10 cellular contexts compared by ENCODE assay signal in genomic region chr17:6712058-6712853, GRCh38. TPM values are rescaled to one million over a fixed set of nuclear protein-coding genes. Genes with fewer than 3 reads are reported as not detected.
DNase-seq lines count a peak whose midpoint lies in the region; ATAC-seq and TF ChIP-seq lines count a peak whose summit lies in the region.
"Had no signal": no experiment of that assay in that cellular context is flagged by ENCODE, and none has a peak within 500 bp of the region (broad histone marks: within the 10 kb centered on the region; RNA-seq: fewer than 3 reads in every experiment).

No MANE protein-coding gene starts in this region.

- no peak for DNase-seq in CD14-positive monocyte (ENCODE audit: low spot score)
- peak; percentile 61 for DNase-seq in NB4 (ENCODE audit: low read depth)
- DNase-seq in choroid plexus epithelial cell (ENCODE audit: low read depth), result peak; percentile 25
- peak; percentile 70 for DNase-seq in midbrain (lab: John Stamatoyannopoulos, UW)
- no peak for DNase-seq in effector CD4-positive, alpha-beta T cell
- DNase-seq in activated T-helper 1 cell treated with anti-CD3 and anti-CD28 coated beads, Interleukin-12 subunit alpha, Interleukin-12 subunit beta, Interleukin-2, Interleukin-4 antibody, amounts not matched to agents 30 ng/mL and 10 ng/mL and 1 ng/mL, durations not matched to agents 14 hours and 24 hours and 36 hours (ENCODE audit: low spot score), result no peak
- no peak for DNase-seq in tibial artery
- DNase-seq: NCI-H1092 had no signal

- peak overlapping the region; percentile 31 to 93 for H3K4me3 Mint-ChIP-seq in CD14-positive monocyte
- no peak overlapping the region for H3K4me3 Mint-ChIP-seq in activated T-helper 1 cell treated with anti-CD3 and anti-CD28 coated beads, Interleukin-12 subunit alpha, Interleukin-12 subunit beta, Interleukin-2, Interleukin-4 antibody, amounts not matched to agents 30 ng/mL and 10 ng/mL and 1 ng/mL, durations not matched to agents 14 hours and 24 hours and 36 hours

- peaks cover 0 to 56% of the 10 kb centered on the region in 2 donors for H3K27me3 ChIP-seq in tibial artery

- H3K36me3 Mint-ChIP-seq in CD14-positive monocyte, result peaks cover 0 to 8% of the 10 kb centered on the region in 2 donors
- peaks cover 3% of the 10 kb centered on the region for H3K36me3 Mint-ChIP-seq in activated T-helper 1 cell treated with anti-CD3 and anti-CD28 coated beads, Interleukin-12 subunit alpha, Interleukin-12 subunit beta, Interleukin-2, Interleukin-4 antibody, amounts not matched to agents 30 ng/mL and 10 ng/mL and 1 ng/mL, durations not matched to agents 14 hours and 24 hours and 36 hours (ENCODE audit: low read depth)

- peaks cover 0 to 22% (median 10%) of the 10 kb centered on the region in 4 donors for H3K4me1 ChIP-seq in tibial artery

- no peak overlapping the region for H3K27ac ChIP-seq in tibial artery

- peaks cover 0 to 13% (median 0%) of the 10 kb centered on the region in 3 donors for H3K9me3 ChIP-seq in tibial artery

- peaks cover 34% of the 10 kb centered on the region for H3K4me1 Mint-ChIP-seq in CD14-positive monocyte
- H3K4me1 Mint-ChIP-seq in activated T-helper 1 cell treated with anti-CD3 and anti-CD28 coated beads, Interleukin-12 subunit alpha, Interleukin-12 subunit beta, Interleukin-2, Interleukin-4 antibody, amounts not matched to agents 30 ng/mL and 10 ng/mL and 1 ng/mL, durations not matched to agents 14 hours and 24 hours and 36 hours (ENCODE audit: low read depth), result no peaks in the 10 kb centered on the region

- no peak for ATAC-seq in HG03439 (IDR thresholded peaks at IDR 0.05; ENCODE audit: unreplicated experiment)

- peaks cover 38 to 49% (median 45%) of the 10 kb centered on the region in 3 donors for H3K27me3 Mint-ChIP-seq in CD14-positive monocyte (ENCODE audit: low read depth in 3 of 3)
- H3K27me3 Mint-ChIP-seq in activated T-helper 1 cell treated with anti-CD3 and anti-CD28 coated beads, Interleukin-12 subunit alpha, Interleukin-12 subunit beta, Interleukin-2, Interleukin-4 antibody, amounts not matched to agents 30 ng/mL and 10 ng/mL and 1 ng/mL, durations not matched to agents 14 hours and 24 hours and 36 hours (ENCODE audit: insufficient read depth), result peaks cover 54% of the 10 kb centered on the region

- H3K4me3 ChIP-seq in NB4 (ENCODE audit: low read depth, low read length) (no peak overlapping the region), choroid plexus epithelial cell (ENCODE audit: low read depth, low read length) (no peak overlapping the region), tibial artery (no peak overlapping the region)

- no peaks in the 10 kb centered on the region for H3K36me3 ChIP-seq in tibial artery

- no peak for TF ChIP-seq POLR2A in NB4 (IDR thresholded peaks at IDR 0.05; ENCODE audit: extremely low read depth, insufficient read length)

- H3K9me3 Mint-ChIP-seq in CD14-positive monocyte, result peaks cover 0 to 23% (median 17%) of the 10 kb centered on the region in 7 donors
- no peaks in the 10 kb centered on the region for H3K9me3 Mint-ChIP-seq in activated T-helper 1 cell treated with anti-CD3 and anti-CD28 coated beads, Interleukin-12 subunit alpha, Interleukin-12 subunit beta, Interleukin-2, Interleukin-4 antibody, amounts not matched to agents 30 ng/mL and 10 ng/mL and 1 ng/mL, durations not matched to agents 14 hours and 24 hours and 36 hours

- intact Hi-C loops in CD14-positive monocyte (cut with micrococcal nuclease) (no loop called here), tibial artery (cut with DNase I; ENCODE audit: low total_unique reads) (no loop called here)
- intact Hi-C loops in activated T-helper 1 cell treated with anti-CD3 and anti-CD28 coated beads, Interleukin-12 subunit alpha, Interleukin-12 subunit beta, Interleukin-2, Interleukin-4 antibody, amounts not matched to agents 30 ng/mL and 10 ng/mL and 1 ng/mL, durations not matched to agents 14 hours and 24 hours and 36 hours (cut with micrococcal nuclease), result no loop called here

- peak overlapping the region in 5 of 7 donors; percentile 10 to 68 (median 46) for H3K27ac Mint-ChIP-seq in CD14-positive monocyte
- H3K27ac Mint-ChIP-seq in activated T-helper 1 cell treated with anti-CD3 and anti-CD28 coated beads, Interleukin-12 subunit alpha, Interleukin-12 subunit beta, Interleukin-2, Interleukin-4 antibody, amounts not matched to agents 30 ng/mL and 10 ng/mL and 1 ng/mL, durations not matched to agents 14 hours and 24 hours and 36 hours, result no peak overlapping the region

- TF ChIP-seq CTCF in CD14-positive monocyte (IDR thresholded peaks at IDR 0.05) (no peak), NB4 (IDR thresholded peaks at IDR 0.05; ENCODE audit: low read depth, low read length) (no peak), choroid plexus epithelial cell (conservative IDR thresholded peaks at IDR 0.05; ENCODE audit: low read depth, low read length) (no peak), tibial artery (IDR thresholded peaks at IDR 0.05) (no peak)

RNA-seq across cellular contexts. Expression of gene SLC13A5, which starts 0.9 kb away (rescaled TPM):
- not detected for polyA plus RNA-seq in CD14-positive monocyte
- total RNA-seq in activated T-helper 1 cell treated with anti-CD3 and anti-CD28 coated beads, Interleukin-12 subunit alpha, Interleukin-12 subunit beta, Interleukin-2, Interleukin-4 antibody, amounts not matched to agents 30 ng/mL and 10 ng/mL and 1 ng/mL, durations not matched to agents 14 hours and 24 hours and 36 hours, result not detected in 2 replicates
- total RNA-seq: mononuclear cell had no signal

RNA-seq across cellular contexts. Expression of gene XAF1, which starts 43.6 kb away (rescaled TPM):
- polyA plus RNA-seq in CD14-positive monocyte, result 10 to 100 TPM; 28.4 to 45.9 TPM
- total RNA-seq in activated T-helper 1 cell treated with anti-CD3 and anti-CD28 coated beads, Interleukin-12 subunit alpha, Interleukin-12 subunit beta, Interleukin-2, Interleukin-4 antibody, amounts not matched to agents 30 ng/mL and 10 ng/mL and 1 ng/mL, durations not matched to agents 14 hours and 24 hours and 36 hours, result 41.7 and 45.7 TPM in 2 replicates

Comparison
In these comparisons a context has a peak if more than half of its experiments do, and no peak if none do; other contexts are left out.
1. DNase-seq: peak in NB4 (single experiment), choroid plexus epithelial cell (single experiment) and midbrain (single experiment); none in CD14-positive monocyte (single experiment), effector CD4-positive, alpha-beta T cell (single experiment), activated T-helper 1 cell treated with anti-CD3 and anti-CD28 coated beads, Interleukin-12 subunit alpha, Interleukin-12 subunit beta, Interleukin-2, Interleukin-4 antibody, amounts not matched to agents 30 ng/mL and 10 ng/mL and 1 ng/mL, durations not matched to agents 14 hours and 24 hours and 36 hours (single experiment) and tibial artery (0 of 2).